In the genomic region with DNA sequence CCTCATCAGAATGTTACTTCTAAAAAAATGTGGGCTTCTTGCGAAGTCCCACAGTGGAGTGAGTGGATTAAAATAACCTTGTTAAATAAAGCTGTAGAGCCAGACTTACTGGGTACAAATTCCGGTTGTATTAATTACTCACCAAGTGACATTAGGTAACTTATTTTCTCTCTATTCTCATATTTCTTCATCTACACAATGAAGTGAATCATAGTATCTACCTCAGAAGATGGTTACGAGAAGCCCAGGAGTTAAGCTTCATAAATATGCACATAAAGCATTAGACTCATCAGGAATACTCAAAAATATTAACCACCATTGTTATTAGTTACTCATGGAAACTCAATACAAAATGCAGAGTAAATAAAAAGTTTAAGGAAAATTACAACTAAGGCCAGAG, we compare ENCODE assay signal across 17 cellular contexts. TPM values are rescaled to one million over a fixed set of nuclear protein-coding genes. Genes with fewer than 3 reads are reported as not detected.
DNase-seq lines count a peak whose midpoint lies in the region; ATAC-seq and TF ChIP-seq lines count a peak whose summit lies in the region.
"Had no signal": no experiment of that assay in that cellular context is flagged by ENCODE, and none has a peak within 500 bp of the region (broad histone marks: within the 10 kb centered on the region; RNA-seq: fewer than 3 reads in every experiment).

No MANE protein-coding gene starts in this region.

- POLR2A ChIA-PET in PC-9 (lab: Charles Lee; ENCODE audit: unreplicated experiment) = no interaction called here

- DNase-seq in PC-9 (peak in 1 of 2 experiments; percentile 90), epithelial cell of esophagus (ENCODE audit: low read depth) (peak; percentile 84), kidney tubule cell (ENCODE audit: low spot score) (peak; percentile 49), KG1 (lab: John Stamatoyannopoulos, UW) (no peak), posterior vena cava (ENCODE audit: low spot score) (no peak)
- no peak for DNase-seq in effector memory CD8-positive, alpha-beta T cell
- DNase-seq: C1 segment of cervical spinal cord; Calu3; CD4-positive, alpha-beta T cell; DMS 273 treated with DMSO at 0.1 percent for 48 hours; H7 had no signal

- H3K27ac ChIP-seq in PC-9 = peak overlapping the region; percentile 39
- H3K27ac ChIP-seq: HL-60 had no signal

- peaks cover 18% of the 10 kb centered on the region for H3K4me1 ChIP-seq in PC-9 (replicated peaks; ENCODE audit: insufficient read depth)

- no peaks in the 10 kb centered on the region for H3K36me3 Mint-ChIP-seq in effector memory CD8-positive, alpha-beta T cell (ENCODE audit: insufficient read depth)

- no peak for ATAC-seq in effector memory CD8-positive, alpha-beta T cell (replicated peaks)
- no peak for ATAC-seq in GM18867 (IDR thresholded peaks at IDR 0.05; ENCODE audit: unreplicated experiment)
- ATAC-seq: GM12878, GM23338 had no signal

- peak overlapping the region; percentile 27 for H3K4me2 ChIP-seq in PC-9
- H3K4me2 ChIP-seq: GM23338 had no signal

- H3K27me3 ChIP-seq in PC-9 (ENCODE audit: insufficient read depth, low read depth) = no peaks in the 10 kb centered on the region

- CTCF ChIA-PET in PC-9 (lab: Charles Lee) = no interaction called here

- no peaks in the 10 kb centered on the region for H3F3A ChIP-seq in PC-9 (ENCODE audit: insufficient read depth, low read depth)

- TF ChIP-seq CTCF in PC-9 (conservative IDR thresholded peaks at IDR 0.05) (no peak), epithelial cell of esophagus (IDR thresholded peaks at IDR 0.05; ENCODE audit: insufficient read depth, low read depth, low read length, missing control alignments) (no peak)

- no peaks in the 10 kb centered on the region for H3K9me3 ChIP-seq in PC-9 (ENCODE audit: insufficient read depth, low read depth)

- H2AFZ ChIP-seq in PC-9 = no peak overlapping the region
- H2AFZ ChIP-seq: GM23338 had no signal

- no peaks in the 10 kb centered on the region for H3K9me2 ChIP-seq in PC-9 (ENCODE audit: insufficient read depth)

- no peaks in the 10 kb centered on the region for H3K9me3 Mint-ChIP-seq in effector memory CD8-positive, alpha-beta T cell
- H3K9me3 Mint-ChIP-seq: CD4-positive, alpha-beta T cell; GM23338 had no signal

- H3K36me3 ChIP-seq in PC-9 (ENCODE audit: low read depth) = 0 out of 2 replicates have a peak, but pooled peaks cover 6% of the 10 kb centered on the region

- H3K4me3 ChIP-seq in PC-9 (no peak overlapping the region), epithelial cell of esophagus (ENCODE audit: low read length) (no peak overlapping the region)
- H3K4me3 ChIP-seq: GM12878, GM23338 had no signal

- H3K4me3 Mint-ChIP-seq in effector memory CD8-positive, alpha-beta T cell = no peak overlapping the region
- H3K4me3 Mint-ChIP-seq: B cell; CD4-positive, alpha-beta T cell; GM23338 had no signal

- no peaks in the 10 kb centered on the region for H3K79me2 ChIP-seq in PC-9 (ENCODE audit: low read depth)

- no peaks in the 10 kb centered on the region for H4K20me1 ChIP-seq in PC-9 (ENCODE audit: insufficient read depth)

- intact Hi-C loops in PC-9 (cut with micrococcal nuclease; ENCODE audit: unreplicated experiment) (no loop called here), posterior vena cava (cut with DNase I) (no loop called here)

- no TSS peak for BruUV-seq in PC-9 (replicated peaks; lab: Mats Ljungman, UMichigan)

- H3K27ac Mint-ChIP-seq in effector memory CD8-positive, alpha-beta T cell = no peak overlapping the region
- H3K27ac Mint-ChIP-seq: B cell; CD4-positive, alpha-beta T cell; GM23338 had no signal

- H3K4me1 Mint-ChIP-seq in effector memory CD8-positive, alpha-beta T cell (ENCODE audit: low read depth in 2 of 2) = no peaks in the 10 kb centered on the region
- H3K4me1 Mint-ChIP-seq: B cell, GM23338 had no signal

- H3K27me3 Mint-ChIP-seq in effector memory CD8-positive, alpha-beta T cell = no peaks in the 10 kb centered on the region
- H3K27me3 Mint-ChIP-seq: B cell; CD4-positive, alpha-beta T cell had no signal

RNA-seq across cellular contexts. Expression of a gene that starts 52.4 kb away (rescaled TPM):
- total RNA-seq in PC-9 (2021) (16.6 TPM in 2 replicates), posterior vena cava (10 to 100 TPM; 37.5 to 68.3 TPM)
- total RNA-seq: B cell, G401, GM12878 had no signal

Comparison
In these comparisons a context has a peak if more than half of its experiments do, and no peak if none do; other contexts are left out.
1. DNase-seq: peak in epithelial cell of esophagus (single experiment) and kidney tubule cell (single experiment); none in KG1 (single experiment), effector memory CD8-positive, alpha-beta T cell (0 of 3) and posterior vena cava (single experiment).